ENCODE assay signal across 13 cellular contexts in the genomic region with DNA sequence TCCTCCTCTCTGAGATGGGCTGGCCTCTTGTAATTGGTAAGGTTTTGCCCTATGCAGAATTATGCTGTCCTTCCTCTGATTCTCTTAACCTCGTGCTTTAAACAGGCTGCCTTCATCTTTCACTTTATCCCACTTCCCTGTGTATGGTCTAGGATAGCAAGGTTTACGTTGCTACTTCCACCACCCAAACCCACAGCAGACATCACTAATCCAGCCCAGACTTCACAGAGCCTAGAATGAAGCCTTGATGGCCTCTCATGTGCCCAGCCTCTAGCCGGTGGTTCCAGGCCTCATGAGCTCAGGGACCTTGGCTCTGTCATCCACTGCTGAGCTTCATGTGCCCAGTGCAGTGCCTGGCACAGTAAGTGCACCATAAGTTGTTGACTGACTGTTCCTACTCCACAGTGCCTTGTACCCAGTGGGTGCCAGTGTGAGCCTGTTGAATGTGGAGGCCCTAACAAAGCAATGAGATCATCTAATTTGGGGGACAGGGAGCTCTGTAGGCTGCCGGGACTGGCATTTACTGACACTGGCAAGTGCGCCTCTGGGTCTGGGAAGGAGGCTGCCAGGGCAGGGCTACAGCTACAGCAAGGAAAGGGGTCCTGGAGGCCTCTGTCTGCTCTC. TPM values are rescaled to one million over a fixed set of nuclear protein-coding genes. Genes with fewer than 3 reads are reported as not detected.
DNase-seq lines count a peak whose midpoint lies in the region; ATAC-seq, FAIRE-seq and TF ChIP-seq lines count a peak whose summit lies in the region.
"Had no signal": no experiment of that assay in that cellular context is flagged by ENCODE, and none has a peak within 500 bp of the region (broad histone marks: within the 10 kb centered on the region; RNA-seq: fewer than 3 reads in every experiment).

No MANE protein-coding gene starts in this region.

- POLR2A ChIA-PET in CD4-positive, alpha-beta memory T cell (lab: Charles Lee; ENCODE audit: partially characterized antibody): interaction anchor here (1.2 to 1.5 kb wide), 5 partner anchors 10 to 17 kb away, joined by 4 to 9 read pairs (median 5); a partner anchor contains a TSS
- POLR2A ChIA-PET in GM12878 (lab: Charles Lee): interaction anchor here (0.6 to 1.0 kb wide), 3 partner anchors 9 to 1104 kb away, joined by 3 to 7 read pairs (median 3); no protein-coding TSS in a partner anchor

- no peaks in the 10 kb centered on the region for H3K9me3 ChIP-seq in CD4-positive, alpha-beta memory T cell (ENCODE audit: control insufficient read depth in 1 of 2, low read length in 2 of 2)
- H3K9me3 ChIP-seq in GM12878 (replicated peaks; ENCODE audit: control insufficient read depth, insufficient read depth, low read length) (no peaks in the 10 kb centered on the region), osteoblast (ENCODE audit: low read depth, low read length) (no peaks in the 10 kb centered on the region)

- in situ Hi-C loops in GM12878 (cut with MboI): no loop called here

- no peak for TF ChIP-seq RAD21 in GM12878 (IDR thresholded peaks at IDR 0.05; ENCODE audit: insufficient read depth, low read depth, low read length)

- no peak overlapping the region for H3K4me2 ChIP-seq in GM12878 (ENCODE audit: control insufficient read depth, insufficient read depth)
- no peak overlapping the region for H3K4me2 ChIP-seq in osteoblast (ENCODE audit: insufficient read depth, low read length)

- no peaks in the 10 kb centered on the region for H3K79me2 ChIP-seq in GM12878 (ENCODE audit: control insufficient read depth, insufficient read depth, low read length)
- H3K79me2 ChIP-seq in osteoblast (ENCODE audit: insufficient read depth, low read length): peaks cover 71% of the 10 kb centered on the region

- peaks cover 11% of the 10 kb centered on the region for H3K4me1 ChIP-seq in CD4-positive, alpha-beta memory T cell (ENCODE audit: insufficient read depth, low read length)
- no peaks in the 10 kb centered on the region for H3K4me1 ChIP-seq in GM12878 (ENCODE audit: control insufficient read depth, insufficient read depth, low read length)
- H3K4me1 ChIP-seq in osteoblast (ENCODE audit: insufficient read depth, low read length): peaks cover 61% of the 10 kb centered on the region

- peaks cover 25% of the 10 kb centered on the region for H3K36me3 ChIP-seq in CD4-positive, alpha-beta memory T cell (ENCODE audit: insufficient read depth, low read length)
- H3K36me3 ChIP-seq in GM12878 (ENCODE audit: control insufficient read depth in 2 of 2, insufficient read depth in 2 of 2, low read length in 1 of 2) (peaks cover 2 to 10% of the 10 kb centered on the region in 2 experiments; a peak in 3 of 4 replicates), osteoblast (ENCODE audit: insufficient read depth, low read length) (peaks cover 49% of the 10 kb centered on the region)

- BruUV-seq in GM12878 (replicated peaks; lab: Mats Ljungman, UMichigan): no TSS peak

- H3K4me3 Mint-ChIP-seq in CD4-positive, alpha-beta memory T cell: no peak overlapping the region

- 82% methylated on average over 5 of the region's 5 CpGs for WGBS in GM12878 (ENCODE audit: insufficient coverage, insufficient replicate concordance, low lambda C conversion rate, missing lambda C conversion rate)

- H3K27me3 ChIP-seq in CD4-positive, alpha-beta memory T cell (ENCODE audit: insufficient read depth, low read length): no peaks in the 10 kb centered on the region
- no peaks in the 10 kb centered on the region for H3K27me3 ChIP-seq in GM12878 (replicated peaks in 1 of 2; ENCODE audit: control insufficient read depth in 2 of 2, insufficient read depth in 2 of 2, low read length in 1 of 2)
- no peaks in the 10 kb centered on the region for H3K27me3 ChIP-seq in osteoblast (ENCODE audit: insufficient read depth, low read length)

- TF ChIP-seq POLR2A in GM12878 (IDR thresholded peaks at IDR 0.05; ENCODE audit: low read depth, low read length): no peak

- H2AFZ ChIP-seq in GM12878 (ENCODE audit: control insufficient read depth, low read depth, low read length) (no peak overlapping the region), osteoblast (ENCODE audit: low read length) (no peak overlapping the region)

- FAIRE-seq in GM12878 (lab: Jason Lieb, UNC): no peak
- FAIRE-seq: H54 had no signal

- DNase-seq in CD4-positive, alpha-beta memory T cell: no peak
- DNase-seq in HT1080 (ENCODE audit: low read depth) (peak; percentile 20), GM12878 (ENCODE audit: low read depth, low spot score) (no peak), osteoblast (ENCODE audit: insufficient read length, low spot score, missing footprints) (peak; percentile 75), middle frontal gyrus (ENCODE audit: extremely low spot score, low spot score) (no peak), cardiac septum (ENCODE audit: low spot score) (no peak)
- DNase-seq in stimulated activated CD4-positive, alpha-beta T cell treated with anti-CD3 and anti-CD28 coated beads, Interleukin-2, amount 100 ng/mL, for 24 hours: no peak
- DNase-seq: activated CD4-positive, alpha-beta T cell treated with anti-CD3 and anti-CD28 coated beads for 4 hours; NCI-H2171; stimulated activated CD4-positive, alpha-beta T cell treated with anti-CD3 and anti-CD28 coated beads, Interleukin-12 subunit alpha, Interleukin-12 subunit beta, amount 100 ng/mL, for 4 hours; T-helper 9 cell had no signal

- H3K27ac ChIP-seq in CD4-positive, alpha-beta memory T cell (ENCODE audit: low read depth, low read length): no peak overlapping the region
- no peak overlapping the region for H3K27ac ChIP-seq in GM12878 (ENCODE audit: control insufficient read depth, insufficient read depth)
- peak overlapping the region; percentile 47 for H3K27ac ChIP-seq in osteoblast (ENCODE audit: low read depth, low read length)

- TF ChIP-seq EP300 in GM12878 (IDR thresholded peaks at IDR 0.05; ENCODE audit: borderline replicate concordance in 1 of 2, control insufficient read depth in 1 of 2, low read depth in 2 of 2, low read length in 2 of 2): no peak

- no peaks in the 10 kb centered on the region for H4K20me1 ChIP-seq in GM12878 (ENCODE audit: control insufficient read depth, insufficient read depth)
- H4K20me1 ChIP-seq in osteoblast (ENCODE audit: insufficient read depth, low read length): peaks cover 17% of the 10 kb centered on the region

- no peak overlapping the region for H3K9ac ChIP-seq in GM12878 (ENCODE audit: control insufficient read depth, insufficient read depth, low read length)

- intact Hi-C loops in CD4-positive, alpha-beta memory T cell (cut with micrococcal nuclease): no loop called here
- intact Hi-C loops in GM12878 (cut with micrococcal nuclease; ENCODE audit: unreplicated experiment) (no loop called here), cardiac septum (cut with DNase I) (no loop called here)

- peaks cover 5 to 23% (median 19%) of the 10 kb centered on the region in 4 donors for H3K4me1 Mint-ChIP-seq in CD4-positive, alpha-beta memory T cell

- ATAC-seq in GM12878: no peak
- ATAC-seq: Right ventricle myocardium inferior had no signal

- SMC1A ChIA-PET in GM12878 (lab: Charles Lee; ENCODE audit: uncharacterized antibody, unreplicated experiment): interaction anchor here (1.0 to 1.2 kb wide), 2 partner anchors 9 to 10 kb away, joined by 3 to 5 read pairs; no protein-coding TSS in a partner anchor

- peaks cover 24 to 47% of the 10 kb centered on the region in 2 donors for H3K36me3 Mint-ChIP-seq in CD4-positive, alpha-beta memory T cell

- RAD21 ChIA-PET in GM12878 (lab: Charles Lee; ENCODE audit: unreplicated experiment): interaction anchor here (1.6 kb wide), 1 partner anchor 13 kb away, joined by 4 read pairs; no protein-coding TSS in a partner anchor

- TF ChIP-seq CTCF in GM12878 (IDR thresholded peaks at IDR 0.05 in 2 of 3, conservative IDR thresholded peaks at IDR 0.05 in 1 of 3; ENCODE audit: control insufficient read depth in 2 of 3, extremely low read depth in 1 of 3, insufficient read depth in 1 of 3, low read depth in 3 of 3, low read length in 3 of 3) (no peak), osteoblast (IDR thresholded peaks at IDR 0.05; ENCODE audit: extremely low read depth, low read depth, low read length) (no peak)

- H3K9me3 Mint-ChIP-seq in CD4-positive, alpha-beta memory T cell: no peaks in the 10 kb centered on the region

- no peak overlapping the region for H3K4me3 ChIP-seq in CD4-positive, alpha-beta memory T cell (ENCODE audit: low read length in 2 of 2)
- H3K4me3 ChIP-seq in GM12878 (no peak overlapping the region), osteoblast (ENCODE audit: insufficient read depth, low read length) (no peak overlapping the region)

- peak overlapping the region in 6 of 7 donors; percentile 20 to 79 (median 54) for H3K27ac Mint-ChIP-seq in CD4-positive, alpha-beta memory T cell

- CTCF ChIA-PET in CD4-positive, alpha-beta memory T cell (lab: Charles Lee; ENCODE audit: partially characterized antibody): interaction anchor here (1.1 to 1.2 kb wide), 2 partner anchors 13 to 154 kb away, joined by 5 to 7 read pairs; a partner anchor contains a TSS
- CTCF ChIA-PET in GM12878 (lab: Yijun Ruan, JAX): interaction anchor here (0.7 to 1.0 kb wide), 2 partner anchors 9 to 16 kb away, joined by 3 read pairs; no protein-coding TSS in a partner anchor

- no peaks in the 10 kb centered on the region for H3K27me3 Mint-ChIP-seq in CD4-positive, alpha-beta memory T cell

TF ChIP-seq in GM12878, 131 proteins besides CTCF, POLR2A, EP300 and RAD21 (continues in another document):
- no peak for TF ChIP-seq ZBED1 (IDR thresholded peaks at IDR 0.05; ENCODE audit: borderline replicate concordance)

RNA-seq across cellular contexts. Expression of a gene that starts 12.5 kb away (rescaled TPM):
- 10 to 100 TPM; 50.6 to 51.8 TPM for total RNA-seq in CD4-positive, alpha-beta memory T cell
- 1 to 10 TPM; 3.8 to 8.8 TPM for polyA plus RNA-seq in CD4-positive, alpha-beta memory T cell
- total RNA-seq in HT1080 (2014; rRNA removed; shearing (Covaris generic)): 36.3 and 40.1 TPM in 2 replicates
- 23.8 and 30.5 TPM in 2 replicates for polyA plus RNA-seq in HT1080 (2015; cell fraction: cytosol; rRNA removed)
- polyA plus RNA-seq in HT1080 (2015; cell fraction: nucleus; rRNA removed): 99.9 and 112 TPM in 2 replicates
- total RNA-seq in GM12878 (2013; cell fraction: nucleolus; rRNA removed): 112 and 120 TPM in 2 replicates
- 28.2 and 28.3 TPM in 2 replicates for total RNA-seq in GM12878 (2014; rRNA removed)
- total RNA-seq in GM12878 (2014; rRNA removed; fragmentation: Illumina TruSeq; extraction: Trizol): 18.6 and 19.7 TPM in 2 replicates
- total RNA-seq in GM12878 (2021): 44.5 and 47.0 TPM in 2 replicates
- 7.1 TPM for polyA plus RNA-seq in GM12878 (2011; ENCODE audit: low read depth)
- 14.1 and 21.8 TPM in 2 replicates for polyA plus RNA-seq in GM12878 (2011; rRNA removed)
- 22.1 and 22.3 TPM in 2 replicates for polyA plus RNA-seq in GM12878 (2011; cell fraction: cytosol; rRNA removed)
- 59.7 and 73.3 TPM in 2 replicates for polyA plus RNA-seq in GM12878 (2011; cell fraction: nucleus; rRNA removed)
- polyA plus RNA-seq in GM12878 (2012): 11.9 and 15.5 TPM in 2 replicates
- polyA plus RNA-seq in GM12878 (2014; fragmentation: Illumina TruSeq; extraction: Trizol): 25.7 and 28.5 TPM in 2 replicates
- polyA plus RNA-seq in GM12878 (2014; fragmentation: Nextera tagmentation; extraction: Ambion mirVana): 1 to 10 TPM; 5.6 to 6.2 TPM
- polyA plus RNA-seq in GM12878 (2014; rRNA removed): 26.4 and 26.5 TPM in 2 replicates
- polyA plus RNA-seq in GM12878 (2016; fragmentation: Nextera tagmentation; extraction: Ambion mirVana): 10 to 100 TPM; 10.0 to 13.4 TPM
- 31.8 and 45.9 TPM in 2 replicates for polyA minus RNA-seq in GM12878 (2011; rRNA and poly(A)+ RNA removed)
- polyA minus RNA-seq in GM12878 (2011; cell fraction: cytosol; rRNA and poly(A)+ RNA removed): 9.0 and 9.6 TPM in 2 replicates
- 31.2 and 54.5 TPM in 2 replicates for polyA minus RNA-seq in GM12878 (2011; cell fraction: nucleus; rRNA and poly(A)+ RNA removed)
- 76.6 and 86.5 TPM in 2 replicates for total RNA-seq in osteoblast
- total RNA-seq in cardiac septum: 129 TPM

Comparison
In these comparisons a context has a peak if more than half of its experiments do, and no peak if none do; other contexts are left out.
1. DNase-seq: peak in HT1080 (single experiment) and osteoblast (single experiment); none in CD4-positive, alpha-beta memory T cell (0 of 5), GM12878 (single experiment), middle frontal gyrus (single experiment), stimulated activated CD4-positive, alpha-beta T cell treated with anti-CD3 and anti-CD28 coated beads, Interleukin-2, amount 100 ng/mL, for 24 hours (0 of 2) and cardiac septum (single experiment).